In genomic region chr9:84862308-84862707, GRCh38 we compare ENCODE assay signal across 2 cellular contexts.
TF ChIP-seq lines count a peak whose summit lies in the region.

No MANE protein-coding gene starts in this region.

TF ChIP-seq in WTC11, 78 proteins besides CTCF, POLR2A, EP300 and RAD21:
- TF ChIP-seq ZSCAN18 (CRISPR knock-in tag; IDR thresholded peaks at IDR 0.05) (no peak), KAT7 (CRISPR knock-in tag; IDR thresholded peaks at IDR 0.05; ENCODE audit: borderline replicate concordance) (no peak), NR3C1 (CRISPR knock-in tag; conservative IDR thresholded peaks at IDR 0.05; ENCODE audit: low read depth) (no peak), ERG (CRISPR knock-in tag; IDR thresholded peaks at IDR 0.05) (no peak)

TF ChIP-seq in H1, 55 proteins besides CTCF, POLR2A, EP300 and RAD21:
- TF ChIP-seq SRF (IDR thresholded peaks at IDR 0.05; ENCODE audit: low read depth, low read length): no peak
- TF ChIP-seq TBP (IDR thresholded peaks at IDR 0.05; ENCODE audit: low read depth, low read length): no peak
